ENCODE assay signal across 18 cellular contexts in genomic region chr6:3349388-3350251, GRCh38.
DNase-seq lines count a peak whose midpoint lies in the region; ATAC-seq and TF ChIP-seq lines count a peak whose summit lies in the region.
"Had no signal": no experiment of that assay in that cellular context is flagged by ENCODE, and none has a peak within 500 bp of the region (broad histone marks: within the 10 kb centered on the region; RNA-seq: fewer than 3 reads in every experiment).

No MANE protein-coding gene starts in this region.

- no peaks in the 10 kb centered on the region for H3K9me3 ChIP-seq in Loucy (ENCODE audit: insufficient read depth, low read depth, low read length)
- no peaks in the 10 kb centered on the region for H3K9me3 ChIP-seq in sigmoid colon
- H3K9me3 ChIP-seq: testis had no signal

- H3K27ac ChIP-seq in sigmoid colon: no peak overlapping the region
- H3K27ac ChIP-seq: cardiac muscle cell, testis had no signal

- no peaks in the 10 kb centered on the region for H3F3A ChIP-seq in Loucy (ENCODE audit: low read depth)

- no peaks in the 10 kb centered on the region for H3K36me3 Mint-ChIP-seq in glutamatergic neuron (ENCODE audit: unreplicated experiment)
- no peaks in the 10 kb centered on the region for H3K36me3 Mint-ChIP-seq in activated CD4-positive, alpha-beta T cell treated with anti-CD3 and anti-CD28 coated beads, Interleukin-2, amount 10 ng/mL, durations not matched to agents 24 days and 14 days (ENCODE audit: low read depth)
- H3K36me3 Mint-ChIP-seq: stimulated activated effector memory CD8-positive, alpha-beta T cell treated with anti-CD3 and anti-CD28 coated beads, Interleukin-12 subunit alpha, Interleukin-12 subunit beta, amount 100 ng/mL, for 72 hours had no signal

- ATAC-seq in GM21423 (IDR thresholded peaks at IDR 0.05; ENCODE audit: unreplicated experiment): no peak
- ATAC-seq: esophagus mucosa; stimulated activated effector memory CD8-positive, alpha-beta T cell treated with anti-CD3 and anti-CD28 coated beads, Interleukin-12 subunit alpha, Interleukin-12 subunit beta, amount 100 ng/mL, for 72 hours had no signal

- DNase-seq in NCI-H526 (lab: John Stamatoyannopoulos, UW) (peak; percentile 48 to 49), glutamatergic neuron (no peak), sigmoid colon (peak; percentile 24), LoVo (ENCODE audit: low spot score) (no peak)
- DNase-seq in activated CD4-positive, alpha-beta T cell treated with anti-CD3 and anti-CD28 coated beads, Interleukin-2, amount 10 ng/mL, durations not matched to agents 24 days and 14 days: no peak
- DNase-seq: activated CD4-positive, alpha-beta T cell treated with anti-CD3 and anti-CD28 coated beads, Interleukin-2, amount 50 U/mL, for 4 hours; activated gamma-delta T cell; COR-L47; NCI-H1436; NCI-H446; retina; Right ventricle myocardium superior; testis had no signal

- H3K4me1 ChIP-seq in Loucy (ENCODE audit: insufficient read depth, low read length, poor library complexity, severe bottlenecking) (peaks cover 58% of the 10 kb centered on the region), sigmoid colon (peaks cover 0 to 17% (median 15%) of the 10 kb centered on the region in 4 donors)
- H3K4me1 ChIP-seq: testis had no signal

- peaks cover 13% of the 10 kb centered on the region for H3K9me3 Mint-ChIP-seq in glutamatergic neuron (ENCODE audit: unreplicated experiment)
- H3K9me3 Mint-ChIP-seq in activated CD4-positive, alpha-beta T cell treated with anti-CD3 and anti-CD28 coated beads, Interleukin-2, amount 10 ng/mL, durations not matched to agents 24 days and 14 days: no peaks in the 10 kb centered on the region
- H3K9me3 Mint-ChIP-seq: stimulated activated effector memory CD8-positive, alpha-beta T cell treated with anti-CD3 and anti-CD28 coated beads, Interleukin-12 subunit alpha, Interleukin-12 subunit beta, amount 100 ng/mL, for 72 hours had no signal

- TF ChIP-seq EP300 in sigmoid colon (IDR thresholded peaks at IDR 0.05): no peak

- no peak for TF ChIP-seq POLR2A in sigmoid colon (IDR thresholded peaks at IDR 0.05)

- peak overlapping the region; percentile 59 for H3K9ac ChIP-seq in Loucy (ENCODE audit: low read depth, low read length, poor library complexity, severe bottlenecking)

- H3K36me3 ChIP-seq in Loucy (ENCODE audit: insufficient read depth, low read length) (no peaks in the 10 kb centered on the region), sigmoid colon (no peaks in the 10 kb centered on the region)
- H3K36me3 ChIP-seq: cardiac muscle cell had no signal

- peak overlapping the region; percentile 1 for H3K4me2 ChIP-seq in Loucy (ENCODE audit: low read depth, low read length, poor library complexity, severe bottlenecking)

- no peak overlapping the region for H2AFZ ChIP-seq in Loucy (ENCODE audit: low read length)

- 63 to 73% methylated on average over 8 of the region's 8 CpGs for WGBS in sigmoid colon, 2 donors

- H3K4me3 ChIP-seq in Loucy (ENCODE audit: low read length, poor library complexity, severe bottlenecking) (no peak overlapping the region), sigmoid colon (no peak overlapping the region)
- H3K4me3 ChIP-seq: cardiac muscle cell, testis had no signal

- H3K4me3 Mint-ChIP-seq in glutamatergic neuron (ENCODE audit: unreplicated experiment): peak overlapping the region; percentile 39
- H3K4me3 Mint-ChIP-seq in activated CD4-positive, alpha-beta T cell treated with anti-CD3 and anti-CD28 coated beads, Interleukin-2, amount 10 ng/mL, durations not matched to agents 24 days and 14 days: no peak overlapping the region
- H3K4me3 Mint-ChIP-seq: stimulated activated effector memory CD8-positive, alpha-beta T cell treated with anti-CD3 and anti-CD28 coated beads, Interleukin-12 subunit alpha, Interleukin-12 subunit beta, amount 100 ng/mL, for 72 hours had no signal

- H3K27me3 Mint-ChIP-seq in glutamatergic neuron (ENCODE audit: unreplicated experiment): peaks cover 16% of the 10 kb centered on the region
- H3K27me3 Mint-ChIP-seq in activated CD4-positive, alpha-beta T cell treated with anti-CD3 and anti-CD28 coated beads, Interleukin-2, amount 10 ng/mL, durations not matched to agents 24 days and 14 days: peaks cover 23% of the 10 kb centered on the region

- H3K27ac Mint-ChIP-seq in glutamatergic neuron (ENCODE audit: unreplicated experiment): peak overlapping the region; percentile 83
- H3K27ac Mint-ChIP-seq in activated CD4-positive, alpha-beta T cell treated with anti-CD3 and anti-CD28 coated beads, Interleukin-2, amount 10 ng/mL, durations not matched to agents 24 days and 14 days: no peak overlapping the region
- H3K27ac Mint-ChIP-seq: stimulated activated effector memory CD8-positive, alpha-beta T cell treated with anti-CD3 and anti-CD28 coated beads, Interleukin-12 subunit alpha, Interleukin-12 subunit beta, amount 100 ng/mL, for 72 hours had no signal

- H3K27me3 ChIP-seq in Loucy (ENCODE audit: insufficient read depth, low read length, poor library complexity, severe bottlenecking) (no peaks in the 10 kb centered on the region), sigmoid colon (no peaks in the 10 kb centered on the region)
- H3K27me3 ChIP-seq: cardiac muscle cell, testis had no signal

- TF ChIP-seq CTCF in Loucy (conservative IDR thresholded peaks at IDR 0.05; ENCODE audit: low read length): no peak
- no peak for TF ChIP-seq CTCF in glutamatergic neuron (IDR thresholded peaks at IDR 0.05; ENCODE audit: partially characterized antibody, unreplicated experiment)
- TF ChIP-seq CTCF in sigmoid colon (IDR thresholded peaks at IDR 0.05): no peak

- no peaks in the 10 kb centered on the region for H3K79me2 ChIP-seq in Loucy (ENCODE audit: insufficient read depth, low read length)

- no peaks in the 10 kb centered on the region for H4K20me1 ChIP-seq in Loucy (ENCODE audit: insufficient read depth, low read length, poor library complexity, severe bottlenecking)

- intact Hi-C loops in sigmoid colon (cut with DNase I): loop anchor here (10.0 kb wide), 1 partner anchor 785 kb away; the partner anchor contains the start of gene ECI2
- intact Hi-C loops in activated CD4-positive, alpha-beta T cell treated with anti-CD3 and anti-CD28 coated beads, Interleukin-2, amount 10 ng/mL, durations not matched to agents 24 days and 14 days (cut with micrococcal nuclease): no loop called here

- no peaks in the 10 kb centered on the region for H3K9me2 ChIP-seq in Loucy (replicated peaks; ENCODE audit: low read depth, low read length)

- H3K4me1 Mint-ChIP-seq in glutamatergic neuron (ENCODE audit: low read depth, unreplicated experiment): peaks cover 87% of the 10 kb centered on the region
- H3K4me1 Mint-ChIP-seq in activated CD4-positive, alpha-beta T cell treated with anti-CD3 and anti-CD28 coated beads, Interleukin-2, amount 10 ng/mL, durations not matched to agents 24 days and 14 days: no peaks in the 10 kb centered on the region
- H3K4me1 Mint-ChIP-seq: stimulated activated effector memory CD8-positive, alpha-beta T cell treated with anti-CD3 and anti-CD28 coated beads, Interleukin-12 subunit alpha, Interleukin-12 subunit beta, amount 100 ng/mL, for 72 hours had no signal

Comparison
In these comparisons a context has a peak if more than half of its experiments do, and no peak if none do; other contexts are left out.
1. DNase-seq: peak in NCI-H526 (2 of 2) and sigmoid colon (single experiment); none in glutamatergic neuron (single experiment), LoVo (single experiment) and activated CD4-positive, alpha-beta T cell treated with anti-CD3 and anti-CD28 coated beads, Interleukin-2, amount 10 ng/mL, durations not matched to agents 24 days and 14 days (single experiment).